ENCODE assay signal across 2 cellular contexts in the genomic region with DNA sequence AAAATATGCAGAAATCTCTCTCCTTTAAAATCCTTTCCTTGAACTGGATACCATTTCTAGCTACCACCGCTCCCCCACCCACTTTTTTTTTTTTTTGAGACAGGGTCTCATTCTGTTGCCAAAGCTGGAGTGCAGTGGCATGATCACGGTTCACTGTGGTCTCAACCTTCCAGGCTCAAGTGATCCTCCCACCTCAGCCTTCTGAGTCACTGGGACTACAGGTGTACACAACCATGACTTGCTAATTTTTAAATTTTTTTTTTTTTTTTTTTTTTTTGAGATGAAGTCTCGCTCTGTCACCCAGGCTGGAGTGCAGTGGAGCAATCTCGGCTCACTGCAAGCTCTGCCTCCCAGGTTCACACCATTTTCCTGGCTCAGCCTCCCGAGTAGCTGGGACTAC.
TF ChIP-seq lines count a peak whose summit lies in the region.
"Not testable (repeated sequence)": the region's sequence is repeated elsewhere in the genome, so short reads cannot be mapped to it uniquely, and the experiment has no call there.

No MANE protein-coding gene starts in this region.

TF ChIP-seq in A549, 52 proteins besides CTCF, POLR2A, EP300 and RAD21:
- peak; percentile 71 for TF ChIP-seq NFE2L2 (conservative IDR thresholded peaks at IDR 0.05; ENCODE audit: low read length)

TF ChIP-seq in K562, 482 proteins besides CTCF, POLR2A, EP300 and RAD21 (continued from another document):
- TF ChIP-seq NFE2L1 (tag; IDR thresholded peaks at IDR 0.05; ENCODE audit: borderline replicate concordance, low read depth) (0 out of 2 replicates have a peak, but pooled peaks have one; percentile 33), DPF2 (IDR thresholded peaks at IDR 0.05) (peak; percentile 61; the same call in 1 of the 2 replicates), C11orf30 (IDR thresholded peaks at IDR 0.05; ENCODE audit: low read depth) (peak; percentile 59; the same call in 1 of the 2 replicates), ZNF384 (IDR thresholded peaks at IDR 0.05; ENCODE audit: low read depth, low read length) (peak; percentile 48; the same call in 1 of the 2 replicates), JUND (IDR thresholded peaks at IDR 0.05; ENCODE audit: borderline replicate concordance, low read depth, low read length) (peak; percentile 17; the same call in 1 of the 2 replicates), ZNF316 (IDR thresholded peaks at IDR 0.05) (peak; percentile 80), ARID1B (IDR thresholded peaks at IDR 0.05) (peak; percentile 46; the same call in 1 of the 2 replicates), ZEB2 (IDR thresholded peaks at IDR 0.05) (peak; percentile 45; the same call in 1 of the 2 replicates), MAFG (tag; conservative IDR thresholded peaks at IDR 0.05) (peak; percentile 70), SMARCE1 (IDR thresholded peaks at IDR 0.05) (peak; percentile 47; the same call in 1 of the 2 replicates), SMARCA4 (IDR thresholded peaks at IDR 0.05) (peak; percentile 50; the same call in 1 of the 2 replicates)
- not testable (repeated sequence) for TF ChIP-seq JUND (tag; IDR thresholded peaks at IDR 0.05; ENCODE audit: borderline replicate concordance, low read depth, low read length)
- TF ChIP-seq, protein P1, sequence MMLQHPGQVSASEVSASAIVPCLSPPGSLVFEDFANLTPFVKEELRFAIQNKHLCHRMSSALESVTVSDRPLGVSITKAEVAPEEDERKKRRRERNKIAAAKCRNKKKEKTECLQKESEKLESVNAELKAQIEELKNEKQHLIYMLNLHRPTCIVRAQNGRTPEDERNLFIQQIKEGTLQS (IDR thresholded peaks at IDR 0.05), result peak; percentile 26; the same call in 1 of the 2 replicates
- TF ChIP-seq, protein P1 (CRISPR knock-in tag; conservative IDR thresholded peaks at IDR 0.05), result not testable (repeated sequence)
